ENCODE assay signal across 9 cellular contexts in genomic region chr22:32389685-32390084, GRCh38. TPM values are rescaled to one million over a fixed set of nuclear protein-coding genes. Genes with fewer than 3 reads are reported as not detected.
A peak's percentile ranks its signal among the peaks of the same experiment; 100 is the strongest.
DNase-seq lines count a peak whose midpoint lies in the region; ATAC-seq and TF ChIP-seq lines count a peak whose summit lies in the region.
"Had no signal": no experiment of that assay in that cellular context is flagged by ENCODE, and none has a peak within 500 bp of the region (broad histone marks: within the 10 kb centered on the region; RNA-seq: fewer than 3 reads in every experiment).

No MANE protein-coding gene starts in this region.

- H3K27me3 Mint-ChIP-seq in nephron (ENCODE audit: low read depth) = no peaks in the 10 kb centered on the region

- no peak overlapping the region for H2AFZ ChIP-seq in Karpas-422 (ENCODE audit: low read length)

- H4K20me1 ChIP-seq in Karpas-422 (ENCODE audit: insufficient read depth, low read depth, low read length) = 0 out of 2 replicates have a peak, but pooled peaks cover 4% of the 10 kb centered on the region

- H3K79me2 ChIP-seq in Karpas-422 (ENCODE audit: low read length) = no peaks in the 10 kb centered on the region

- TF ChIP-seq CTCF in nephron (IDR thresholded peaks at IDR 0.05; ENCODE audit: unreplicated experiment in 3 of 3) = peak; percentile 24 to 49 (median 25)

- H3K9me3 Mint-ChIP-seq in nephron = no peaks in the 10 kb centered on the region

- no peak overlapping the region for H3K4me3 Mint-ChIP-seq in nephron

- H3K36me3 ChIP-seq in Karpas-422 (ENCODE audit: insufficient read depth, low read length) = peaks cover 50% of the 10 kb centered on the region; the same call in 1 of the 2 replicates

- peak overlapping the region in 1 of 3 experiments; percentile 43 for H3K27ac Mint-ChIP-seq in nephron

- no peak overlapping the region for H3K27ac ChIP-seq in Karpas-422 (ENCODE audit: low read length)
- H3K27ac ChIP-seq: BLaER1 treated with 17β-estradiol and CSF1 and Interleukin-3, amounts not matched to agents 10 nM and 100 nM had no signal

- H3K36me3 Mint-ChIP-seq in nephron (ENCODE audit: low read depth) = peaks cover 74% of the 10 kb centered on the region

- H3K4me1 Mint-ChIP-seq in nephron = no peaks in the 10 kb centered on the region

- H3K4me2 ChIP-seq in Karpas-422 (ENCODE audit: low read depth, low read length, poor library complexity, severe bottlenecking) = no peak overlapping the region
- H3K4me2 ChIP-seq: BLaER1 treated with 17β-estradiol and CSF1 and Interleukin-3, amounts not matched to agents 10 nM and 100 nM had no signal

- no peaks in the 10 kb centered on the region for H3K9me3 ChIP-seq in Karpas-422 (ENCODE audit: low read length)
- H3K9me3 ChIP-seq: BLaER1 treated with 17β-estradiol and CSF1 and Interleukin-3, amounts not matched to agents 10 nM and 100 nM had no signal

- H3K9me2 ChIP-seq in Karpas-422 (replicated peaks; ENCODE audit: insufficient read depth, low read length) = no peaks in the 10 kb centered on the region

- ATAC-seq in GM19351 (IDR thresholded peaks at IDR 0.05; ENCODE audit: unreplicated experiment) = no peak

- no peaks in the 10 kb centered on the region for H3K4me1 ChIP-seq in Karpas-422 (ENCODE audit: low read length)
- H3K4me1 ChIP-seq: BLaER1 treated with 17β-estradiol and CSF1 and Interleukin-3, amounts not matched to agents 10 nM and 100 nM had no signal

- DNase-seq in NCI-H1694 treated with DMSO at 0.1 percent for 48 hours (lab: John Stamatoyannopoulos, UW) (peak; percentile 10), NCI-H1694 (lab: John Stamatoyannopoulos, UW) (no peak), Karpas-422 (peak; percentile 65), astrocyte of the hippocampus (ENCODE audit: low read depth, low spot score) (peak; percentile 48), OCI-M2 (lab: John Stamatoyannopoulos, UW; ENCODE audit: unreplicated experiment) (no peak)
- DNase-seq in activated CD4-positive, CD25-positive, alpha-beta regulatory T cell (lab: John Stamatoyannopoulos, UW) = no peak

- no peak overlapping the region for H3K4me3 ChIP-seq in Karpas-422 (ENCODE audit: low read length)
- H3K4me3 ChIP-seq: BLaER1 treated with 17β-estradiol and CSF1 and Interleukin-3, amounts not matched to agents 10 nM and 100 nM had no signal

- H3K9ac ChIP-seq in Karpas-422 (ENCODE audit: low read length) = no peak overlapping the region
- H3K9ac ChIP-seq: BLaER1 treated with 17β-estradiol and CSF1 and Interleukin-3, amounts not matched to agents 10 nM and 100 nM had no signal

- no peaks in the 10 kb centered on the region for H3K27me3 ChIP-seq in Karpas-422 (ENCODE audit: low read length)
- H3K27me3 ChIP-seq: BLaER1 treated with 17β-estradiol and CSF1 and Interleukin-3, amounts not matched to agents 10 nM and 100 nM had no signal

RNA-seq across cellular contexts. Expression of gene RTCB, which starts 22.4 kb away (rescaled TPM):
- total RNA-seq in Karpas-422 (2014; rRNA removed; shearing (Covaris generic); ENCODE audit: low replicate concordance) = 39.8 and 63.4 TPM in 2 replicates

RNA-seq across cellular contexts. Expression of gene RFPL3, which starts 32.0 kb away (rescaled TPM):
- total RNA-seq in Karpas-422 (2014; rRNA removed; shearing (Covaris generic); ENCODE audit: low replicate concordance) = not detected in 2 replicates

Comparison
In these comparisons a context has a peak if more than half of its experiments do, and no peak if none do; other contexts are left out.
1. DNase-seq: peak in NCI-H1694 treated with DMSO at 0.1 percent for 48 hours (single experiment), Karpas-422 (single experiment) and astrocyte of the hippocampus (single experiment); none in NCI-H1694 (single experiment), OCI-M2 (single experiment) and activated CD4-positive, CD25-positive, alpha-beta regulatory T cell (0 of 4).